ENCODE assay signal across 19 cellular contexts in genomic region chr7:129238546-129238945, GRCh38. TPM values are rescaled to one million over a fixed set of nuclear protein-coding genes. Genes with fewer than 3 reads are reported as not detected.
DNase-seq lines count a peak whose midpoint lies in the region; ATAC-seq and TF ChIP-seq lines count a peak whose summit lies in the region.
"Had no signal": no experiment of that assay in that cellular context is flagged by ENCODE, and none has a peak within 500 bp of the region (broad histone marks: within the 10 kb centered on the region; RNA-seq: fewer than 3 reads in every experiment).

No MANE protein-coding gene starts in this region.

- peaks cover 0 to 67% (median 5%) of the 10 kb centered on the region in 11 experiments; a peak in 10 of 22 replicates for H4K20me1 ChIP-seq in BLaER1 treated with 17β-estradiol and CSF1 and Interleukin-3, amounts not matched to agents 10 nM and 100 nM

- H3K4me3 Mint-ChIP-seq in dendritic cell treated with granulocyte-macrophage colony-stimulating factor and Interleukin-4, amounts not matched to agents 40 ng/mL and 50 ng/mL, for 4 days, result no peak overlapping the region
- no peak overlapping the region for H3K4me3 Mint-ChIP-seq in CD4-positive, alpha-beta T cell

- peaks cover 0 to 18% (median 9%) of the 10 kb centered on the region in 11 experiments; a peak in 9 of 22 replicates for H3K36me3 ChIP-seq in BLaER1 treated with 17β-estradiol and CSF1 and Interleukin-3, amounts not matched to agents 10 nM and 100 nM

- peak overlapping the region; percentile 55 for H3K27ac Mint-ChIP-seq in dendritic cell treated with granulocyte-macrophage colony-stimulating factor and Interleukin-4, amounts not matched to agents 40 ng/mL and 50 ng/mL, for 4 days
- H3K27ac Mint-ChIP-seq in CD4-positive, alpha-beta T cell, result no peak overlapping the region

- H3K4me2 ChIP-seq in BLaER1 treated with 17β-estradiol and CSF1 and Interleukin-3, amounts not matched to agents 10 nM and 100 nM, result peak overlapping the region; percentile 20 to 60 (median 45)

- CTCF ChIA-PET in CD4-positive, alpha-beta T cell (lab: Charles Lee), result interaction anchor here (1.0 to 1.3 kb wide), 3 partner anchors 9 to 28 kb away, joined by 3 to 5 read pairs (median 4); no protein-coding TSS in a partner anchor

- H3K4me3 ChIP-seq in BLaER1 treated with 17β-estradiol and CSF1 and Interleukin-3, amounts not matched to agents 10 nM and 100 nM, result no peak overlapping the region

- ATAC-seq in HG02763 (IDR thresholded peaks at IDR 0.05; ENCODE audit: unreplicated experiment), result no peak
- ATAC-seq in CD4-positive, alpha-beta T cell (ENCODE audit: poor library complexity), result no peak
- ATAC-seq: HepG2 had no signal

- no peak for TF ChIP-seq CTCF in CD4-positive, alpha-beta T cell (IDR thresholded peaks at IDR 0.05)

- H3K36me3 Mint-ChIP-seq in dendritic cell treated with granulocyte-macrophage colony-stimulating factor and Interleukin-4, amounts not matched to agents 40 ng/mL and 50 ng/mL, for 4 days (ENCODE audit: low read depth), result peaks cover 15% of the 10 kb centered on the region
- peaks cover 12% of the 10 kb centered on the region for H3K36me3 Mint-ChIP-seq in CD4-positive, alpha-beta T cell (ENCODE audit: low read depth)

- H3K9me3 ChIP-seq in BLaER1 treated with 17β-estradiol and CSF1 and Interleukin-3, amounts not matched to agents 10 nM and 100 nM (replicated peaks in 1 of 11), result no peaks in the 10 kb centered on the region
- no peaks in the 10 kb centered on the region for H3K9me3 ChIP-seq in CD4-positive, alpha-beta T cell (ENCODE audit: control insufficient read depth, low read length)

- no peaks in the 10 kb centered on the region for H3K27me3 ChIP-seq in BLaER1 treated with 17β-estradiol and CSF1 and Interleukin-3, amounts not matched to agents 10 nM and 100 nM
- H3K27me3 ChIP-seq in CD4-positive, alpha-beta T cell (ENCODE audit: control insufficient read depth, insufficient read depth, low read length), result no peaks in the 10 kb centered on the region

- no peaks in the 10 kb centered on the region for H3K9me3 Mint-ChIP-seq in dendritic cell treated with granulocyte-macrophage colony-stimulating factor and Interleukin-4, amounts not matched to agents 40 ng/mL and 50 ng/mL, for 4 days
- no peaks in the 10 kb centered on the region for H3K9me3 Mint-ChIP-seq in CD4-positive, alpha-beta T cell

- H3K4me1 ChIP-seq in BLaER1 treated with 17β-estradiol and CSF1 and Interleukin-3, amounts not matched to agents 10 nM and 100 nM, result peaks cover 9 to 17% (median 11%) of the 10 kb centered on the region in 10 experiments

- 0 out of 22 replicates have a peak overlapping the region, but pooled peaks of 1 of the 11 experiments have one; percentile 14 for H3K9ac ChIP-seq in BLaER1 treated with 17β-estradiol and CSF1 and Interleukin-3, amounts not matched to agents 10 nM and 100 nM

- H3K27ac ChIP-seq in BLaER1 treated with 17β-estradiol and CSF1 and Interleukin-3, amounts not matched to agents 10 nM and 100 nM, result peak overlapping the region in 1 of 11 experiments; percentile 8; a peak in 1 of 22 replicates
- H3K27ac ChIP-seq in CD4-positive, alpha-beta T cell (ENCODE audit: low read depth, low read length), result no peak overlapping the region
- H3K27ac ChIP-seq: C4-2B had no signal

- H3K4me1 Mint-ChIP-seq in dendritic cell treated with granulocyte-macrophage colony-stimulating factor and Interleukin-4, amounts not matched to agents 40 ng/mL and 50 ng/mL, for 4 days (ENCODE audit: low read depth), result peaks cover 25% of the 10 kb centered on the region
- peaks cover 18% of the 10 kb centered on the region for H3K4me1 Mint-ChIP-seq in CD4-positive, alpha-beta T cell (ENCODE audit: low read depth)

- DNase-seq in HK-2 (ENCODE audit: unreplicated experiment) (peak; percentile 10), renal cortical epithelial cell (ENCODE audit: low read depth) (peak; percentile 62), NCI-H748 treated with DMSO at 0.1 percent for 48 hours (lab: John Stamatoyannopoulos, UW) (no peak), ureter (ENCODE audit: low spot score) (no peak)
- DNase-seq in CD4-positive, alpha-beta T cell, result no peak
- DNase-seq: COR-L47; GF-D8; KG1; NCI-H1105; NCI-H1694; NCI-H2107; NCI-H345; NCI-H526; NK-92 treated with Interleukin-12 subunit alpha and Interleukin-12 subunit beta, amount 100 ng/mL, for 24 hours had no signal

- POLR2A ChIA-PET in CD4-positive, alpha-beta T cell (lab: Charles Lee), result interaction anchor here (1.4 kb wide), 1 partner anchor 13 kb away, joined by 3 read pairs; no protein-coding TSS in a partner anchor

- no peaks in the 10 kb centered on the region for H3K27me3 Mint-ChIP-seq in dendritic cell treated with granulocyte-macrophage colony-stimulating factor and Interleukin-4, amounts not matched to agents 40 ng/mL and 50 ng/mL, for 4 days
- H3K27me3 Mint-ChIP-seq in CD4-positive, alpha-beta T cell, result no peaks in the 10 kb centered on the region

- intact Hi-C loops in dendritic cell treated with granulocyte-macrophage colony-stimulating factor and Interleukin-4, amounts not matched to agents 40 ng/mL and 50 ng/mL, for 4 days (cut with micrococcal nuclease), result no loop called here
- intact Hi-C loops in CD4-positive, alpha-beta T cell (cut with DNase I, micrococcal nuclease), result no loop called here

RNA-seq across cellular contexts. Expression of gene AHCYL2, which starts 13.7 kb away (rescaled TPM):
- total RNA-seq in renal cortical epithelial cell (11.3 and 34.3 TPM in 2 replicates), ureter (19.3 TPM)
- total RNA-seq in CD4-positive, alpha-beta T cell, result 1 to 10 TPM; 5.8 to 6.0 TPM

RNA-seq across cellular contexts. Expression of gene SMO, which starts 50.1 kb away (rescaled TPM):
- 6.3 and 26.0 TPM in 2 replicates for total RNA-seq in renal cortical epithelial cell
- total RNA-seq in CD4-positive, alpha-beta T cell, result not detected
- 12.5 TPM for total RNA-seq in ureter

Comparison
In these comparisons a context has a peak if more than half of its experiments do, and no peak if none do; other contexts are left out.
1. DNase-seq: peak in HK-2 (single experiment) and renal cortical epithelial cell (single experiment); none in NCI-H748 treated with DMSO at 0.1 percent for 48 hours (single experiment), CD4-positive, alpha-beta T cell (0 of 10) and ureter (single experiment).